ENCODE assay signal across 14 cellular contexts in genomic region chr6:45967363-45967762, GRCh38. TPM values are rescaled to one million over a fixed set of nuclear protein-coding genes. Genes with fewer than 3 reads are reported as not detected.
DNase-seq lines count a peak whose midpoint lies in the region; ATAC-seq and TF ChIP-seq lines count a peak whose summit lies in the region.
"Had no signal": no experiment of that assay in that cellular context is flagged by ENCODE, and none has a peak within 500 bp of the region (broad histone marks: within the 10 kb centered on the region; RNA-seq: fewer than 3 reads in every experiment).

No MANE protein-coding gene starts in this region.

- DNase-seq in MCF 10A (ENCODE audit: unreplicated experiment) (peak; percentile 45), mammary epithelial cell (no peak), Caco-2 (no peak), endodermal cell (no peak), trophoblast cell (peak; percentile 68 to 86)
- no peak for DNase-seq in stimulated activated naive CD4-positive, alpha-beta T cell (lab: John Stamatoyannopoulos, UW)
- DNase-seq in activated naive CD4-positive, alpha-beta T cell treated with anti-CD3 and anti-CD28 coated beads, Interleukin-2, amount 10 ng/mL, durations not matched to agents 7 days and 5 days: no peak
- DNase-seq: AML-193; CD8-positive, alpha-beta memory T cell; DMS53; GM23248 had no signal

- CTCF ChIA-PET in MCF 10A (lab: Yijun Ruan, JAX): interaction anchor here (0.6 to 1.0 kb wide), 2 partner anchors 36 to 984 kb away, joined by 3 to 4 read pairs; no protein-coding TSS in a partner anchor
- CTCF ChIA-PET in mammary epithelial cell (lab: Charles Lee; ENCODE audit: low non-redundant PET): no interaction called here
- CTCF ChIA-PET in Caco-2 (lab: Charles Lee): no interaction called here
- CTCF ChIA-PET in activated naive CD4-positive, alpha-beta T cell treated with anti-CD3 and anti-CD28 coated beads, Interleukin-2, amount 10 ng/mL, durations not matched to agents 7 days and 5 days (lab: Charles Lee): no interaction called here

- H3K27ac Mint-ChIP-seq in MCF 10A (ENCODE audit: low read depth, unreplicated experiment) (no peak overlapping the region), Caco-2 (ENCODE audit: unreplicated experiment) (peak overlapping the region; percentile 48), endodermal cell (no peak overlapping the region)
- no peak overlapping the region for H3K27ac Mint-ChIP-seq in activated naive CD4-positive, alpha-beta T cell treated with anti-CD3 and anti-CD28 coated beads, Interleukin-2, amount 10 ng/mL, durations not matched to agents 7 days and 5 days

- no peak overlapping the region for H3K9ac ChIP-seq in mammary epithelial cell (ENCODE audit: insufficient read depth, low read length)
- no peak overlapping the region for H3K9ac ChIP-seq in endodermal cell (ENCODE audit: extremely low read depth, low read length, poor library complexity, severe bottlenecking)
- no peak overlapping the region for H3K9ac ChIP-seq in trophoblast cell (ENCODE audit: low read length)
- H3K9ac ChIP-seq: BLaER1, GM23248 had no signal

- H4K8ac ChIP-seq in trophoblast cell (ENCODE audit: low read depth, low read length): no peak overlapping the region

- no peak overlapping the region for H3K4me3 Mint-ChIP-seq in MCF 10A (ENCODE audit: unreplicated experiment)
- no peak overlapping the region for H3K4me3 Mint-ChIP-seq in Caco-2 (ENCODE audit: unreplicated experiment)
- no peak overlapping the region for H3K4me3 Mint-ChIP-seq in endodermal cell
- H3K4me3 Mint-ChIP-seq in activated naive CD4-positive, alpha-beta T cell treated with anti-CD3 and anti-CD28 coated beads, Interleukin-2, amount 10 ng/mL, durations not matched to agents 7 days and 5 days: no peak overlapping the region
- H3K4me3 Mint-ChIP-seq: CD8-positive, alpha-beta memory T cell had no signal

- no peak overlapping the region for H3K4ac ChIP-seq in trophoblast cell (ENCODE audit: low read depth, low read length)

- H3K4me1 ChIP-seq in mammary epithelial cell (ENCODE audit: insufficient read depth, low read length) (peaks cover 10% of the 10 kb centered on the region), Caco-2 (peaks cover 39% of the 10 kb centered on the region), endodermal cell (ENCODE audit: control insufficient read depth, insufficient read depth, low read length) (peaks cover 11% of the 10 kb centered on the region), trophoblast cell (ENCODE audit: control insufficient read depth in 1 of 2, insufficient read depth in 2 of 2, low read length in 2 of 2) (peaks cover 5 to 6% of the 10 kb centered on the region in 2 experiments)

- H3K23ac ChIP-seq in trophoblast cell (ENCODE audit: low read length): no peak overlapping the region

- no peaks in the 10 kb centered on the region for H3K79me2 ChIP-seq in mammary epithelial cell (ENCODE audit: insufficient read depth, low read length)
- no peaks in the 10 kb centered on the region for H3K79me2 ChIP-seq in trophoblast cell (ENCODE audit: control insufficient read depth, insufficient read depth, low read length, poor library complexity)

- intact Hi-C loops in MCF 10A (cut with micrococcal nuclease) (no loop called here), mammary epithelial cell (cut with micrococcal nuclease) (no loop called here), Caco-2 (cut with micrococcal nuclease; ENCODE audit: unreplicated experiment) (no loop called here)

- no peak overlapping the region for H4K91ac ChIP-seq in trophoblast cell (ENCODE audit: low read depth, low read length)

- WGBS in mammary epithelial cell (ENCODE audit: low coverage, missing lambda C conversion rate): 75% methylated on average over 1 of the region's 1 CpG
- 98 to 100% methylated on average over 1 of the region's 1 CpG for WGBS in endodermal cell (ENCODE audit: insufficient coverage in 1 of 2, insufficient read length in 1 of 2), 2 experiments
- no CpG with 5 or more reads among the region's 1 CpG for WGBS in trophoblast cell (ENCODE audit: extremely low coverage, insufficient coverage, insufficient read length)

- H2AFZ ChIP-seq in mammary epithelial cell (ENCODE audit: low read depth, low read length) (no peak overlapping the region), trophoblast cell (ENCODE audit: insufficient read depth, low read length, poor library complexity) (no peak overlapping the region)
- H2AFZ ChIP-seq: GM23248 had no signal

- H3K9me3 ChIP-seq in mammary epithelial cell (replicated peaks; ENCODE audit: insufficient read depth, low read length) (no peaks in the 10 kb centered on the region), Caco-2 (peaks cover 9% of the 10 kb centered on the region), endodermal cell (ENCODE audit: control insufficient read depth, low read length) (peaks cover 8% of the 10 kb centered on the region), trophoblast cell (ENCODE audit: insufficient read depth, low read depth, low read length) (no peaks in the 10 kb centered on the region)
- H3K9me3 ChIP-seq: BLaER1 had no signal

- H4K12ac ChIP-seq in trophoblast cell (ENCODE audit: low read depth, low read length): no peak overlapping the region

- H3K79me1 ChIP-seq in trophoblast cell (ENCODE audit: low read length): peaks cover 7% of the 10 kb centered on the region

- ATAC-seq in GM18502 (IDR thresholded peaks at IDR 0.05; ENCODE audit: poor library complexity, unreplicated experiment): no peak

- H3K4me3 ChIP-seq in mammary epithelial cell (replicated peaks in 1 of 3; ENCODE audit: insufficient read depth in 1 of 3, low read depth in 2 of 3, low read length in 3 of 3) (no peak overlapping the region), Caco-2 (ENCODE audit: low read depth, low read length) (no peak overlapping the region), endodermal cell (ENCODE audit: low read length) (peak overlapping the region; percentile 12), trophoblast cell (ENCODE audit: low read depth, low read length) (no peak overlapping the region)
- H3K4me3 ChIP-seq: BLaER1, GM23248 had no signal

- no peak overlapping the region for H2BK120ac ChIP-seq in trophoblast cell (ENCODE audit: insufficient read depth, low read length, poor library complexity)

- H3K4me2 ChIP-seq in mammary epithelial cell (ENCODE audit: insufficient read depth, low read depth, low read length): no peak overlapping the region
- H3K4me2 ChIP-seq in trophoblast cell (ENCODE audit: low read length): no peak overlapping the region

- H3K27ac ChIP-seq in mammary epithelial cell (ENCODE audit: insufficient read depth, low read depth, low read length) (no peak overlapping the region), endodermal cell (ENCODE audit: low read depth, low read length) (no peak overlapping the region), trophoblast cell (ENCODE audit: low read depth, low read length) (no peak overlapping the region)
- H3K27ac ChIP-seq: 22Rv1, BLaER1, GM23248 had no signal

- H3K27me3 ChIP-seq in mammary epithelial cell (ENCODE audit: insufficient read depth, low read length): no peaks in the 10 kb centered on the region
- H3K27me3 ChIP-seq in Caco-2 (replicated peaks; ENCODE audit: control insufficient read depth, insufficient read depth, low read length): no peaks in the 10 kb centered on the region
- no peaks in the 10 kb centered on the region for H3K27me3 ChIP-seq in endodermal cell (ENCODE audit: control insufficient read depth, insufficient read depth, low read length, poor library complexity, severe bottlenecking)
- H3K27me3 ChIP-seq in trophoblast cell (ENCODE audit: insufficient read depth, low read length): no peaks in the 10 kb centered on the region
- H3K27me3 ChIP-seq: BLaER1 had no signal

- H3K36me3 Mint-ChIP-seq in MCF 10A (ENCODE audit: insufficient read depth, unreplicated experiment) (peaks cover 6% of the 10 kb centered on the region), Caco-2 (ENCODE audit: insufficient read depth, unreplicated experiment) (peaks cover 5% of the 10 kb centered on the region), endodermal cell (ENCODE audit: low read depth) (no peaks in the 10 kb centered on the region)
- H3K36me3 Mint-ChIP-seq in activated naive CD4-positive, alpha-beta T cell treated with anti-CD3 and anti-CD28 coated beads, Interleukin-2, amount 10 ng/mL, durations not matched to agents 7 days and 5 days: no peaks in the 10 kb centered on the region

- H3K9me3 Mint-ChIP-seq in MCF 10A (ENCODE audit: unreplicated experiment) (no peaks in the 10 kb centered on the region), Caco-2 (ENCODE audit: unreplicated experiment) (peaks cover 10% of the 10 kb centered on the region), endodermal cell (no peaks in the 10 kb centered on the region)
- no peaks in the 10 kb centered on the region for H3K9me3 Mint-ChIP-seq in activated naive CD4-positive, alpha-beta T cell treated with anti-CD3 and anti-CD28 coated beads, Interleukin-2, amount 10 ng/mL, durations not matched to agents 7 days and 5 days

- no peaks in the 10 kb centered on the region for H3K36me3 ChIP-seq in mammary epithelial cell (ENCODE audit: insufficient read depth, low read length)
- H3K36me3 ChIP-seq in Caco-2 (ENCODE audit: control insufficient read depth, insufficient read depth, low read length): no peaks in the 10 kb centered on the region
- H3K36me3 ChIP-seq in endodermal cell (ENCODE audit: control insufficient read depth, insufficient read depth, low read length): no peaks in the 10 kb centered on the region
- H3K36me3 ChIP-seq in trophoblast cell (ENCODE audit: control insufficient read depth in 1 of 2, insufficient read depth in 2 of 2, low read length in 2 of 2): no peaks in the 10 kb centered on the region
- H3K36me3 ChIP-seq: BLaER1 had no signal

- no TSS peak for BruUV-seq in MCF 10A (replicated peaks; lab: Mats Ljungman, UMichigan)
- no TSS peak for BruUV-seq in mammary epithelial cell (replicated peaks; lab: Mats Ljungman, UMichigan)
- no TSS peak for BruUV-seq in Caco-2 (replicated peaks; lab: Mats Ljungman, UMichigan)

- H3K27me3 Mint-ChIP-seq in MCF 10A (ENCODE audit: insufficient read depth, unreplicated experiment): no peaks in the 10 kb centered on the region
- no peaks in the 10 kb centered on the region for H3K27me3 Mint-ChIP-seq in Caco-2 (ENCODE audit: insufficient read depth, unreplicated experiment)
- H3K27me3 Mint-ChIP-seq in endodermal cell (ENCODE audit: insufficient read depth): no peaks in the 10 kb centered on the region
- H3K27me3 Mint-ChIP-seq in activated naive CD4-positive, alpha-beta T cell treated with anti-CD3 and anti-CD28 coated beads, Interleukin-2, amount 10 ng/mL, durations not matched to agents 7 days and 5 days: no peaks in the 10 kb centered on the region
- H3K27me3 Mint-ChIP-seq: CD8-positive, alpha-beta memory T cell had no signal

- no peak overlapping the region for H3K14ac ChIP-seq in trophoblast cell (ENCODE audit: low read length)

- no peak overlapping the region for H2AK5ac ChIP-seq in trophoblast cell (ENCODE audit: low read length)

- H2BK12ac ChIP-seq in trophoblast cell (ENCODE audit: low read length): no peak overlapping the region

- in situ Hi-C loops in mammary epithelial cell (cut with MboI; ENCODE audit: low sequenced_read_pairs in 2 of 2): no loop called here

- no peaks in the 10 kb centered on the region for H4K20me1 ChIP-seq in mammary epithelial cell (ENCODE audit: insufficient read depth, low read length)
- H4K20me1 ChIP-seq: BLaER1 had no signal

- POLR2A ChIA-PET in MCF 10A (lab: Yijun Ruan, JAX) (interaction anchor here (0.5 to 1.5 kb wide), 2 partner anchors 10 to 1126 kb away, joined by 4 read pairs; no protein-coding TSS in a partner anchor), Caco-2 (lab: Charles Lee) (no interaction called here)

- TF ChIP-seq CTCF in MCF 10A (IDR thresholded peaks at IDR 0.05; ENCODE audit: unreplicated experiment) (no peak), mammary epithelial cell (conservative IDR thresholded peaks at IDR 0.05 in 1 of 2, IDR thresholded peaks at IDR 0.05 in 1 of 2; ENCODE audit: extremely low read depth in 1 of 2, insufficient read depth in 1 of 2, low read depth in 1 of 2, low read length in 2 of 2) (no peak), Caco-2 (IDR thresholded peaks at IDR 0.05; ENCODE audit: insufficient read depth in 1 of 2, low read depth in 1 of 2, low read length in 1 of 2, severe bottlenecking in 1 of 2, unreplicated experiment in 1 of 2) (no peak), endodermal cell (conservative IDR thresholded peaks at IDR 0.05) (no peak)

- H3K4me1 Mint-ChIP-seq in MCF 10A (ENCODE audit: insufficient read depth, unreplicated experiment) (peaks cover 17% of the 10 kb centered on the region), Caco-2 (ENCODE audit: low read depth, unreplicated experiment) (peaks cover 22% of the 10 kb centered on the region), endodermal cell (peaks cover 28% of the 10 kb centered on the region)
- H3K4me1 Mint-ChIP-seq in activated naive CD4-positive, alpha-beta T cell treated with anti-CD3 and anti-CD28 coated beads, Interleukin-2, amount 10 ng/mL, durations not matched to agents 7 days and 5 days: peaks cover 11% of the 10 kb centered on the region

- dilution Hi-C loops in mammary epithelial cell (cut with HindIII; ENCODE audit: low sequenced_read_pairs): no loop called here

- no peak overlapping the region for H3K18ac ChIP-seq in trophoblast cell (ENCODE audit: low read length)

- H2BK5ac ChIP-seq in trophoblast cell (ENCODE audit: low read depth, low read length, poor library complexity): no peak overlapping the region

RNA-seq across cellular contexts. Expression of gene CLIC5, which starts 48.3 kb away (rescaled TPM):
- total RNA-seq in MCF 10A (2022) (not detected in 2 replicates), mammary epithelial cell (not detected), Caco-2 (2022) (15.1 and 15.6 TPM in 2 replicates), endodermal cell (under 1 TPM in 1 of 2 donors, not detected in 1; 0.11 TPM)
- not detected for polyA plus RNA-seq in mammary epithelial cell
- polyA minus RNA-seq in mammary epithelial cell: not detected
- 0.14 TPM for polyA plus RNA-seq in endodermal cell (2013, experiment 1 of 2)
- 0.21 TPM for polyA plus RNA-seq in endodermal cell (2013, experiment 2 of 2)
- polyA plus RNA-seq in trophoblast cell (2013): 4.7 and 5.5 TPM in 2 replicates
- total RNA-seq: GM23248 had no signal
- polyA plus RNA-seq: GM23248 had no signal

Comparison
In these comparisons a context has a peak if more than half of its experiments do, and no peak if none do; other contexts are left out.
1. DNase-seq: peak in MCF 10A (single experiment) and trophoblast cell (2 of 2); none in mammary epithelial cell (single experiment), Caco-2 (0 of 2), endodermal cell (single experiment), stimulated activated naive CD4-positive, alpha-beta T cell (0 of 6) and activated naive CD4-positive, alpha-beta T cell treated with anti-CD3 and anti-CD28 coated beads, Interleukin-2, amount 10 ng/mL, durations not matched to agents 7 days and 5 days (single experiment).
2. RNA of gene CLIC5, which starts 48.3 kb away (total RNA-seq): 15.1 to 15.6 TPM in Caco-2; 0.11 TPM in endodermal cell, not detected in MCF 10A and not detected in mammary epithelial cell; every median in the first group is over 10 times any median in the second.